In genomic region chr7:159015894-159016410, GRCh38 we compare ENCODE assay signal across 2 cellular contexts.
TF ChIP-seq lines count a peak whose summit lies in the region.

No MANE protein-coding gene starts in this region.

TF ChIP-seq in IMR-90, 13 proteins besides CTCF, POLR2A, EP300 and RAD21:
- TF ChIP-seq BHLHE40 (IDR thresholded peaks at IDR 0.05; ENCODE audit: low read depth, low read length): no peak
- TF ChIP-seq ELK1 (IDR thresholded peaks at IDR 0.05; ENCODE audit: borderline replicate concordance, low read depth, low read length): no peak
- no peak for TF ChIP-seq CEBPB (IDR thresholded peaks at IDR 0.05; ENCODE audit: low read depth, low read length)
- TF ChIP-seq MXI1 (IDR thresholded peaks at IDR 0.05; ENCODE audit: borderline replicate concordance, low read depth, low read length): no peak
- no peak for TF ChIP-seq FOS (IDR thresholded peaks at IDR 0.05; ENCODE audit: low read depth, low read length)
- no peak for TF ChIP-seq RFX5 (IDR thresholded peaks at IDR 0.05; ENCODE audit: low read depth, low read length)
- no peak for TF ChIP-seq MAZ (IDR thresholded peaks at IDR 0.05; ENCODE audit: borderline replicate concordance, low read depth, low read length)
- TF ChIP-seq SMC3 (IDR thresholded peaks at IDR 0.05; ENCODE audit: low read depth, low read length): no peak

TF ChIP-seq in H1, 55 proteins besides CTCF, POLR2A, EP300 and RAD21:
- TF ChIP-seq GABPA (IDR thresholded peaks at IDR 0.05; ENCODE audit: borderline replicate concordance, insufficient read depth, low read length) (no peak), JUND (IDR thresholded peaks at IDR 0.05; ENCODE audit: low read length) (no peak), TEAD4 (IDR thresholded peaks at IDR 0.05; ENCODE audit: low read depth, low read length) (no peak), MAFK (IDR thresholded peaks at IDR 0.05; ENCODE audit: low read depth, low read length) (no peak), USF2 (IDR thresholded peaks at IDR 0.05; ENCODE audit: low read length) (no peak), SIX5 (IDR thresholded peaks at IDR 0.05; ENCODE audit: low read depth, low read length) (no peak)
